ENCODE assay signal across 8 cellular contexts in the genomic region with DNA sequence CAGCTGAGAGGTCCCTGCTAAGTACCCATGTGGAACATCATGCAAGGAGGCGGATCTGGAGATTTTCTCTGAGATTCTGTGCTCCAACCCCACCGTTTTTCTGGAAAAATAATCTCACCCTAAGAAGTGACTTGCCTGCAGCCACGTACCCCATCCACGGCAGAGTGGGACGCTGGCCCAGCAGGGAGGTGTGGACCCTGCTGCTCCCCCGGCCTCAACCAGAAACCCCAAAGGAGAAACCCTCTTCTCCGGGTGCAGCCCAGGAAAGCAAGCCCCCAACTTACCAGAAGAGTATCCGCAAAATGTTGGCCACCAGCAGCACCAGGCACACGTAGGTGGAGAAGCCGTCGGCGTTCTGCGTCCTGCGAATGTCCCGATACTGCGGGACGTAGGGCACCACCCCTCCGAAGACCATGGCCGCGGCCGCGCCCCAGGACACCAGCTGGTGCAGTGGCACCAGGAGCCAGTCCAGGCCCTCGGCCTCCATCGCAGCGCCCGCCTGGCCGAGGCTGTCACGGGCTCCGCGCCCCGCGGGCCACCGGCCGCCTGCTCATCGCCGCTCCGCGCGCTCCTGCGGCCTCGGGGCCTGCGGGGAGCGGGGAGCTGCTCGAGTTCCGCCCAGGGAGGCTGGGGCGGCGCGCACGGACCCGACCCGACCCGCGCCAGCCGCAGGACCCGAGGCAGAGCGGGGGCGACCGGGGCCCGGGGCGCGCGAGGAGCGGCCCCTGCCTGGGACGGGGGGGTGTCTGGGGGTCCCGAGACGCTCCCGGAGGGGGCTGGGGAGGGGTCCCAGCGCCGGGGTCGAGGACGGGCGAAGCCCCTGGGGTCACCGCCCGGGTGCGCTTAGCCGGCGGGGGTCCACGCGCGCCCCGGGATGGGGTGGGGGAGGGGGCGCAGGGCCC. TPM values are rescaled to one million over a fixed set of nuclear protein-coding genes. Genes with fewer than 3 reads are reported as not detected.
A peak's percentile ranks its signal among the peaks of the same experiment; 100 is the strongest.
DNase-seq lines count a peak whose midpoint lies in the region; ATAC-seq and TF ChIP-seq lines count a peak whose summit lies in the region.

No MANE protein-coding gene starts in this region.

- no peak overlapping the region for H3K27ac ChIP-seq in SK-N-MC
- H3K27ac ChIP-seq in mesodermal cell (ENCODE audit: low read depth, low read length, severe bottlenecking) = no peak overlapping the region
- H3K27ac ChIP-seq in uterus = peak overlapping the region; percentile 66 to 69

- DNase-seq in NCI-H1092 (lab: John Stamatoyannopoulos, UW) (peak; percentile 3), NCI-H1092 treated with DMSO at 0.1 percent for 48 hours (lab: John Stamatoyannopoulos, UW) (no peak), SK-N-MC (ENCODE audit: low read depth, low spot score) (no peak), uterus (no peak), NCI-H128 (lab: John Stamatoyannopoulos, UW; ENCODE audit: unreplicated experiment) (no peak)

- intact Hi-C loops in uterus (cut with DNase I; ENCODE audit: low total_unique reads) = no loop called here

- H3K9ac ChIP-seq in SK-N-MC (ENCODE audit: insufficient read length) (peak overlapping the region; percentile 67), endocrine pancreas (ENCODE audit: control insufficient read depth, insufficient read depth, low read length) (peak overlapping the region; percentile 73)

- no peak for TF ChIP-seq CTCF in uterus (IDR thresholded peaks at IDR 0.05)

- H3K4me3 ChIP-seq in SK-N-MC = peak overlapping the region; percentile 80
- H3K4me3 ChIP-seq in endocrine pancreas (ENCODE audit: control insufficient read depth, insufficient read depth, low read length) = peak overlapping the region; percentile 41
- H3K4me3 ChIP-seq in mesodermal cell (ENCODE audit: extremely low read depth, insufficient read depth, low read length, poor library complexity, severe bottlenecking) = peak overlapping the region; percentile 82
- peak overlapping the region; percentile 70 to 99 for H3K4me3 ChIP-seq in uterus

- no peaks in the 10 kb centered on the region for H3K4me1 ChIP-seq in endocrine pancreas (ENCODE audit: control insufficient read depth, insufficient read depth, low read length)
- peaks cover 7% of the 10 kb centered on the region for H3K4me1 ChIP-seq in mesodermal cell (ENCODE audit: control insufficient read depth, insufficient read depth, low read length, poor library complexity, severe bottlenecking)
- peaks cover 0 to 10% of the 10 kb centered on the region in 2 donors for H3K4me1 ChIP-seq in uterus

- H3K27me3 ChIP-seq in endocrine pancreas (ENCODE audit: control insufficient read depth, insufficient read depth, low read length) (no peaks in the 10 kb centered on the region), uterus (no peaks in the 10 kb centered on the region)

- 11 to 16% methylated on average over 40 to 59 of the region's 82 CpGs for WGBS in mesodermal cell (ENCODE audit: insufficient coverage in 2 of 2), 2 experiments

- no peak for TF ChIP-seq POLR2A in uterus (IDR thresholded peaks at IDR 0.05)

- peaks cover 3% of the 10 kb centered on the region; the same call in 1 of the 2 replicates for H3K36me3 ChIP-seq in SK-N-MC (ENCODE audit: insufficient read depth, low read length)
- no peaks in the 10 kb centered on the region for H3K36me3 ChIP-seq in endocrine pancreas (ENCODE audit: control insufficient read depth, insufficient read depth, low read length)
- peaks cover 20% of the 10 kb centered on the region for H3K36me3 ChIP-seq in mesodermal cell (ENCODE audit: control insufficient read depth, insufficient read depth, low read length)
- H3K36me3 ChIP-seq in uterus = no peaks in the 10 kb centered on the region

- H3K9me3 ChIP-seq in SK-N-MC (ENCODE audit: low read depth, low read length) = no peaks in the 10 kb centered on the region
- no peaks in the 10 kb centered on the region for H3K9me3 ChIP-seq in endocrine pancreas (ENCODE audit: control insufficient read depth, low read length)
- H3K9me3 ChIP-seq in mesodermal cell (ENCODE audit: control insufficient read depth, low read length) = no peaks in the 10 kb centered on the region
- H3K9me3 ChIP-seq in uterus = no peaks in the 10 kb centered on the region

- peak; percentile 30 for ATAC-seq in HG02798 (IDR thresholded peaks at IDR 0.05; ENCODE audit: poor library complexity, unreplicated experiment)

RNA-seq across cellular contexts. Expression of gene SLC66A2, which starts 0.8 kb away (rescaled TPM):
- polyA plus RNA-seq in mesodermal cell (2013, experiment 1 of 2) = 18.7 TPM
- 18.1 TPM for polyA plus RNA-seq in mesodermal cell (2013, experiment 2 of 2)
- total RNA-seq in uterus = 10 to 100 TPM; 20.3 to 42.5 (median 32.5) TPM

RNA-seq across cellular contexts. Expression of gene HSBP1L1, which starts 13.8 kb away (rescaled TPM):
- 2.5 TPM for polyA plus RNA-seq in mesodermal cell (2013, experiment 1 of 2)
- polyA plus RNA-seq in mesodermal cell (2013, experiment 2 of 2) = 1.9 TPM
- 10 to 100 TPM in 2 of 4 donors, 1 to 10 TPM in 2; 6.6 to 21.3 (median 15.0) TPM for total RNA-seq in uterus

RNA-seq across cellular contexts. Expression of gene TXNL4A, which starts 37.7 kb away (rescaled TPM):
- 130 TPM for polyA plus RNA-seq in mesodermal cell (2013, experiment 1 of 2)
- 113 TPM for polyA plus RNA-seq in mesodermal cell (2013, experiment 2 of 2)
- total RNA-seq in uterus = 10 to 100 TPM in 3 of 4 donors, 1 to 10 TPM in 1; 7.4 to 80.7 (median 34.4) TPM

Comparison
In these comparisons a context has a peak if more than half of its experiments do, and no peak if none do; other contexts are left out.
1. H3K27ac ChIP-seq: peak in uterus (2 of 2); none in SK-N-MC (single experiment) and mesodermal cell (single experiment).
2. Peak in every context shown above with its lines, with median percentiles within 50 percentile points of each other: H3K4me3 ChIP-seq.